ENCODE assay signal across 8 cellular contexts in the genomic region with DNA sequence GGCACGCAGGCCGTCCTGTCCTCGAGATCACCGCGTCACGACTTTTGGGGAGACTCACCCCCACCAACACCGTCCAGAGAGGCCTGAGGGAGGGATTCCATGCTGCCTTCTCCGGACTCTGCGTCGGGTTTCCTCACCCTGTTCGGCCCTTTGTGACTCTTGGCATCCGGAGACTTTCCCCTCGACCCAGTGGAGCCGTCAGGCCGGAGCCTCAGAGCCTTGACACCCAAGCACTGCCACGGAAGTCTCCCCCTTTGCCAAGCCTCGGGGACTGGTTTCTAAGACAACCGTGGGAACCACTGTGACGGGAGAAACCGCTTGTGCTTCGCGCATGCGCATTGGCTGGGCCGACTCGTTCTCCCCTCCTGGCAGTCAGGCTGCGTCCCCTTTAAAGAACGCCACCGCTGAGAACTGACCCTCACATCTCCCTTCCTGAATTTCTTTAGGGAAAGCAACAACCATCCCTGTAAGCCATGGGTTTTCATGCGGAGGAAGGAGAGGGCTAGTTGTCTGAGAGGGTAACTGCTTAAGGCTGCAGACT.
DNase-seq lines count a peak whose midpoint lies in the region; ATAC-seq and TF ChIP-seq lines count a peak whose summit lies in the region.
"Not testable (repeated sequence)": the region's sequence is repeated elsewhere in the genome, so short reads cannot be mapped to it uniquely, and the experiment has no call there.

No MANE protein-coding gene starts in this region.

- not testable (repeated sequence) for H3K27ac Mint-ChIP-seq in activated T-cell treated with anti-CD3 and anti-CD28 coated beads, Interleukin-2, amount 50 U/mL, for 24 hours

- not testable (repeated sequence) for H3K36me3 ChIP-seq in breast epithelium, prostate gland, thyroid gland

- H3K27me3 ChIP-seq in breast epithelium; prostate gland (replicated peaks; ENCODE audit: insufficient read depth); thyroid gland: not testable (repeated sequence)

- whole genome bisulfite sequencing in prostate gland, result 0% methylated on average over 6 of the region's 29 CpGs
- WGBS in thyroid gland, 2 donors, result 0 to 39% methylated on average over 4 to 11 of the region's 29 CpGs

- not testable (repeated sequence) for H3K36me3 Mint-ChIP-seq in activated T-cell treated with anti-CD3 and anti-CD28 coated beads, Interleukin-2, amount 50 U/mL, for 24 hours (ENCODE audit: low read depth)

- H3K9me3 ChIP-seq in breast epithelium, prostate gland, thyroid gland: not testable (repeated sequence)

- not testable (repeated sequence) for H3K4me3 ChIP-seq in breast epithelium; prostate gland; thyroid gland (replicated peaks in 1 of 3)

- TF ChIP-seq CTCF in breast epithelium (IDR thresholded peaks at IDR 0.05); prostate gland (IDR thresholded peaks at IDR 0.05); thyroid gland (IDR thresholded peaks at IDR 0.05): not testable (repeated sequence)

- H3K4me1 ChIP-seq in breast epithelium; prostate gland (replicated peaks); thyroid gland: not testable (repeated sequence)

- not testable (repeated sequence) for H3K27ac ChIP-seq in breast epithelium, prostate gland, thyroid gland

- not testable (repeated sequence) for TF ChIP-seq POLR2A in breast epithelium (IDR thresholded peaks at IDR 0.05); prostate gland (IDR thresholded peaks at IDR 0.05); thyroid gland (IDR thresholded peaks at IDR 0.05)

- peak; percentile 67 for ATAC-seq in GM19438 (IDR thresholded peaks at IDR 0.05; ENCODE audit: low read depth, unreplicated experiment)
- not testable (repeated sequence) for ATAC-seq in left lobe of liver

- H3K4me1 Mint-ChIP-seq in activated T-cell treated with anti-CD3 and anti-CD28 coated beads, Interleukin-2, amount 50 U/mL, for 24 hours (ENCODE audit: low read depth), result not testable (repeated sequence)

- H3K27me3 Mint-ChIP-seq in activated T-cell treated with anti-CD3 and anti-CD28 coated beads, Interleukin-2, amount 50 U/mL, for 24 hours, result not testable (repeated sequence)

- intact Hi-C loops in breast epithelium (cut with DNase I; ENCODE audit: low total_unique reads); prostate gland (cut with DNase I); thyroid gland (cut with DNase I): not testable (repeated sequence)

- DNase-seq in activated CD4-positive, alpha-beta T cell treated with anti-CD3 and anti-CD28 coated beads for 4 hours, result peak; percentile 62 to 74
- DNase-seq in activated T-cell treated with anti-CD3 and anti-CD28 coated beads, Interleukin-2, amount 50 U/mL, for 24 hours, result peak; percentile 73
- DNase-seq in breast epithelium (ENCODE audit: low spot score in 2 of 2) (peak; percentile 33 to 64), left lobe of liver (ENCODE audit: low spot score) (peak; percentile 69), prostate gland (ENCODE audit: low spot score) (peak; percentile 73), thyroid gland (peak; percentile 83 to 84)
- DNase-seq in stimulated activated CD4-positive, alpha-beta T cell treated with anti-CD3 and anti-CD28 coated beads, TNF-alpha, amount 100 ng/mL, for 4 hours (ENCODE audit: low read depth in 3 of 3), result peak; percentile 18 to 59 (median 31)

- H3K4me3 Mint-ChIP-seq in activated T-cell treated with anti-CD3 and anti-CD28 coated beads, Interleukin-2, amount 50 U/mL, for 24 hours, result not testable (repeated sequence)

- not testable (repeated sequence) for H3K9me3 Mint-ChIP-seq in activated T-cell treated with anti-CD3 and anti-CD28 coated beads, Interleukin-2, amount 50 U/mL, for 24 hours

Comparison
In these comparisons a context has a peak if more than half of its experiments do, and no peak if none do; other contexts are left out.
1. DNase-seq: peak in every context shown above with its lines; median percentile 84 in thyroid gland; 73 in activated T-cell treated with anti-CD3 and anti-CD28 coated beads, Interleukin-2, amount 50 U/mL, for 24 hours; 73 in prostate gland; 69 in left lobe of liver; 68 in activated CD4-positive, alpha-beta T cell treated with anti-CD3 and anti-CD28 coated beads for 4 hours; 48 in breast epithelium; 31 in stimulated activated CD4-positive, alpha-beta T cell treated with anti-CD3 and anti-CD28 coated beads, TNF-alpha, amount 100 ng/mL, for 4 hours.